Comparison of ENCODE assay signal across 14 cellular contexts in genomic region chr10:69047111-69047837, GRCh38. TPM values are rescaled to one million over a fixed set of nuclear protein-coding genes. Genes with fewer than 3 reads are reported as not detected.
DNase-seq lines count a peak whose midpoint lies in the region; ATAC-seq and TF ChIP-seq lines count a peak whose summit lies in the region.
"Had no signal": no experiment of that assay in that cellular context is flagged by ENCODE, and none has a peak within 500 bp of the region (broad histone marks: within the 10 kb centered on the region; RNA-seq: fewer than 3 reads in every experiment).

No MANE protein-coding gene starts in this region.

- no peaks in the 10 kb centered on the region for H3K27me3 Mint-ChIP-seq in activated CD8-positive, alpha-beta T cell treated with anti-CD3 and anti-CD28 coated beads, Interleukin-2, amount 10 ng/mL, durations not matched to agents 7 days and 5 days (ENCODE audit: low read depth)
- peaks cover 5 to 12% (median 6%) of the 10 kb centered on the region in 3 donors for H3K27me3 Mint-ChIP-seq in immature natural killer cell (ENCODE audit: low read depth in 3 of 3)

- TF ChIP-seq EP300 in stomach (IDR thresholded peaks at IDR 0.05), result no peak
- no peak for TF ChIP-seq EP300 in gastroesophageal sphincter (IDR thresholded peaks at IDR 0.05)

- H3K4me3 ChIP-seq in stomach (no peak overlapping the region), gastroesophageal sphincter (no peak overlapping the region)
- H3K4me3 ChIP-seq: pancreas, vagina had no signal

- peaks cover 54% of the 10 kb centered on the region for H3K4me1 Mint-ChIP-seq in activated CD8-positive, alpha-beta T cell treated with anti-CD3 and anti-CD28 coated beads, Interleukin-2, amount 10 ng/mL, durations not matched to agents 7 days and 5 days (ENCODE audit: low read depth)
- peaks cover 78 to 79% of the 10 kb centered on the region in 2 donors for H3K4me1 Mint-ChIP-seq in immature natural killer cell

- H3K36me3 ChIP-seq in stomach (no peaks in the 10 kb centered on the region), gastroesophageal sphincter (no peaks in the 10 kb centered on the region)
- H3K36me3 ChIP-seq: pancreas, vagina had no signal

- CTCF ChIA-PET in activated CD8-positive, alpha-beta T cell treated with anti-CD3 and anti-CD28 coated beads, Interleukin-2, amount 10 ng/mL, durations not matched to agents 7 days and 5 days (lab: Charles Lee), result interaction anchor here (2.0 to 4.5 kb wide), 3 partner anchors 15 to 45 kb away, joined by 4 to 39 read pairs (median 19); no protein-coding TSS in a partner anchor

- intact Hi-C loops in stomach (cut with DNase I; ENCODE audit: low total_unique reads), result no loop called here

- TF ChIP-seq CTCF in stomach (IDR thresholded peaks at IDR 0.05), result no peak
- TF ChIP-seq CTCF in gastroesophageal sphincter (IDR thresholded peaks at IDR 0.05), result no peak

- H3K9me3 Mint-ChIP-seq in activated CD8-positive, alpha-beta T cell treated with anti-CD3 and anti-CD28 coated beads, Interleukin-2, amount 10 ng/mL, durations not matched to agents 7 days and 5 days (ENCODE audit: insufficient read depth), result no peaks in the 10 kb centered on the region
- no peaks in the 10 kb centered on the region for H3K9me3 Mint-ChIP-seq in immature natural killer cell

- H3K36me3 Mint-ChIP-seq in activated CD8-positive, alpha-beta T cell treated with anti-CD3 and anti-CD28 coated beads, Interleukin-2, amount 10 ng/mL, durations not matched to agents 7 days and 5 days (ENCODE audit: low read depth), result peaks cover 2% of the 10 kb centered on the region
- no peaks in the 10 kb centered on the region for H3K36me3 Mint-ChIP-seq in immature natural killer cell

- peak overlapping the region; percentile 15 for H3K27ac Mint-ChIP-seq in activated CD8-positive, alpha-beta T cell treated with anti-CD3 and anti-CD28 coated beads, Interleukin-2, amount 10 ng/mL, durations not matched to agents 7 days and 5 days
- peak overlapping the region; percentile 94 to 100 (median 100) for H3K27ac Mint-ChIP-seq in immature natural killer cell

- H3K9me3 ChIP-seq in stomach (no peaks in the 10 kb centered on the region), gastroesophageal sphincter (no peaks in the 10 kb centered on the region)
- H3K9me3 ChIP-seq: pancreas, vagina had no signal

- H3K4me3 Mint-ChIP-seq in activated CD8-positive, alpha-beta T cell treated with anti-CD3 and anti-CD28 coated beads, Interleukin-2, amount 10 ng/mL, durations not matched to agents 7 days and 5 days, result no peak overlapping the region
- peak overlapping the region; percentile 2 to 69 (median 44) for H3K4me3 Mint-ChIP-seq in immature natural killer cell

- WGBS in stomach, 5 donors, result 71 to 90% (median 81%) methylated on average over 3 to 4 of the region's 4 CpGs
- WGBS in gastroesophageal sphincter (ENCODE audit: low coverage in 1 of 2), 2 donors, result 63 to 71% methylated on average over 2 to 4 of the region's 4 CpGs

- no peaks in the 10 kb centered on the region for H3K27me3 ChIP-seq in stomach
- no peaks in the 10 kb centered on the region for H3K27me3 ChIP-seq in gastroesophageal sphincter
- H3K27me3 ChIP-seq: pancreas, vagina had no signal

- POLR2A ChIA-PET in activated CD8-positive, alpha-beta T cell treated with anti-CD3 and anti-CD28 coated beads, Interleukin-2, amount 10 ng/mL, durations not matched to agents 7 days and 5 days (lab: Charles Lee), result interaction anchor here (0.9 to 5.6 kb wide), 2 partner anchors 41 to 1357 kb away, joined by 3 to 32 read pairs; partner anchors contain the start of gene SRGN

- DNase-seq in activated T-cell treated with anti-CD3 and anti-CD28 coated beads, Interleukin-2, amount 50 U/mL, for 48 hours, result peak; percentile 48 to 54
- DNase-seq in activated T-cell treated with anti-CD3 and anti-CD28 coated beads, Interleukin-2, amount 50 U/mL, for 1 hour, result no peak
- DNase-seq in activated CD8-positive, alpha-beta T cell treated with anti-CD3 and anti-CD28 coated beads, Interleukin-2, amount 10 ng/mL, durations not matched to agents 7 days and 5 days, result no peak
- DNase-seq in immature natural killer cell (no peak), stomach (no peak), NCI-H524 (lab: John Stamatoyannopoulos, UW) (no peak)
- DNase-seq: activated naive CD4-positive, alpha-beta T cell treated with anti-CD3 and anti-CD28 coated beads, Interleukin-2, amount 50 U/mL, for 16 hours; COR-L47; NCI-H2081 treated with DMSO at 0.1 percent for 48 hours had no signal

- H3K27ac ChIP-seq in stomach, result peak overlapping the region in 4 of 5 donors; percentile 42 to 81 (median 69)
- H3K27ac ChIP-seq in gastroesophageal sphincter, result peak overlapping the region in 1 of 4 donors; percentile 57
- H3K27ac ChIP-seq: vagina had no signal

- H3K4me1 ChIP-seq in stomach, result peaks cover 0 to 14% (median 0%) of the 10 kb centered on the region in 4 donors
- H3K4me1 ChIP-seq in gastroesophageal sphincter, result no peaks in the 10 kb centered on the region
- H3K4me1 ChIP-seq: pancreas, vagina had no signal

- TF ChIP-seq POLR2A in stomach (IDR thresholded peaks at IDR 0.05) (no peak), gastroesophageal sphincter (IDR thresholded peaks at IDR 0.05) (no peak)

- ATAC-seq in activated CD8-positive, alpha-beta T cell treated with anti-CD3 and anti-CD28 coated beads, Interleukin-2, amount 10 ng/mL, durations not matched to agents 7 days and 5 days, result no peak
- ATAC-seq in HG02759 (IDR thresholded peaks at IDR 0.05; ENCODE audit: unreplicated experiment), result no peak
- no peak for ATAC-seq in gastroesophageal sphincter

RNA-seq across cellular contexts. Expression of gene SRGN, which starts 40.6 kb away (rescaled TPM):
- total RNA-seq in activated CD8-positive, alpha-beta T cell treated with anti-CD3 and anti-CD28 coated beads, Interleukin-2, amount 10 ng/mL, durations not matched to agents 7 days and 5 days, result 100 to 1,000 TPM; 166 to 168 TPM
- polyA plus RNA-seq in immature natural killer cell (1,000 to 10,000 TPM in 2 of 3 donors, 100 to 1,000 TPM in 1; 910 to 1,240 (median 1,143) TPM), stomach (10 to 100 TPM; 26.6 to 83.6 (median 42.0) TPM)
- total RNA-seq in stomach (100 to 1,000 TPM in 1 of 5 donors, 10 to 100 TPM in 3, 1 to 10 TPM in 1; 1.3 to 212 (median 43.8) TPM), gastroesophageal sphincter (100 to 1,000 TPM in 2 of 4 donors, 10 to 100 TPM in 2; 14.9 to 143 (median 97.8) TPM)
- total RNA-seq: HT-29 had no signal

RNA-seq across cellular contexts. Expression of gene KIFBP, which starts 58.7 kb away (rescaled TPM):
- 10 to 100 TPM; 13.7 to 16.5 TPM for total RNA-seq in activated CD8-positive, alpha-beta T cell treated with anti-CD3 and anti-CD28 coated beads, Interleukin-2, amount 10 ng/mL, durations not matched to agents 7 days and 5 days
- polyA plus RNA-seq in immature natural killer cell, result 1 to 10 TPM; 1.7 to 4.3 (median 2.8) TPM
- 10 to 100 TPM in 4 of 5 donors, 1 to 10 TPM in 1; 2.3 to 26.7 (median 18.0) TPM for total RNA-seq in stomach
- polyA plus RNA-seq in stomach, result 10 to 100 TPM; 10.8 to 13.0 (median 11.1) TPM
- 10 to 100 TPM; 33.7 to 65.4 (median 48.8) TPM for total RNA-seq in gastroesophageal sphincter

Comparison
In these comparisons a context has a peak if more than half of its experiments do, and no peak if none do; other contexts are left out.
1. DNase-seq: peak in activated T-cell treated with anti-CD3 and anti-CD28 coated beads, Interleukin-2, amount 50 U/mL, for 48 hours (2 of 2); none in activated T-cell treated with anti-CD3 and anti-CD28 coated beads, Interleukin-2, amount 50 U/mL, for 1 hour (single experiment), activated CD8-positive, alpha-beta T cell treated with anti-CD3 and anti-CD28 coated beads, Interleukin-2, amount 10 ng/mL, durations not matched to agents 7 days and 5 days (single experiment), immature natural killer cell (0 of 3), stomach (single experiment) and NCI-H524 (0 of 2).